Comparison of ENCODE assay signal across 1 cellular context in the genomic region with DNA sequence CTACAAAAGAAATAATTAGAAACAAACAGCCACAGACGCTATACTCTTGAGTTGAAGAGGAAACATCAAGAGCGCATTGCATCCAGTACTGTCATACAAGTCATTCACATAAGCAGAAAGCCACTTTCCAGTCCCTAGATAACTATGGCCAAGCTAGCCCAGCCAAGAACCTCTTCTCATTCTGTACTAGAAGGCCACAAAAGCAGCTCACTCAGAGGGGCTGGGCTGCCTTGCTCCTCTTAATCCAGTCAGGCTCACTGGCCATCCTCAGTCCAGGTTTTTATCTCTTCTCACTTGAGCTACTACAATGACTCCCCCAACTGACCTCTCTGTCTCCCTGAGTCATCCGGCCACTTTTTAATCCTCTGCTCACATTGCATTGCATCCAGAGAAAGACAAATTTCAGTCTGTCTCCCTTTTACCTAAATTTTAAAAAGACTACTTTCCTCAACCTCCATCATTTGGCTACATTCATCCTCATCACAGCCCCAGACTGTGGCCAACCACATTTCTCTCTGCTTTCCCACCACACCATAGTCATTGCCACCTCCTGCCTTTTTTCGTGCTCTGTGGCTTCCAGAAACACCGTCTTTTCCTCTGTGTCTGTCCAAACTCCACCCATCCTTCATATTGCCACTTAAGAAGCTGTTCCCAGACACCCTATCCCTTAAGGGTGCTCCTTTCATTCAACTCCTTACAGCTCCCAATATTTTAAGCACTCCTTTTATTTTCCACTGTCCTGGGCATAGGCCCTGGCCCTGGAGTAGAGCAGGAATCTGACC.
TF ChIP-seq lines count a peak whose summit lies in the region.

No MANE protein-coding gene starts in this region.

TF ChIP-seq in H1, 55 proteins besides CTCF, POLR2A, EP300 and RAD21:
- TF ChIP-seq, protein P1, sequence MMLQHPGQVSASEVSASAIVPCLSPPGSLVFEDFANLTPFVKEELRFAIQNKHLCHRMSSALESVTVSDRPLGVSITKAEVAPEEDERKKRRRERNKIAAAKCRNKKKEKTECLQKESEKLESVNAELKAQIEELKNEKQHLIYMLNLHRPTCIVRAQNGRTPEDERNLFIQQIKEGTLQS (IDR thresholded peaks at IDR 0.05; ENCODE audit: insufficient read depth, low read depth, low read length): no peak
- no peak for TF ChIP-seq RBBP5 (IDR thresholded peaks at IDR 0.05; ENCODE audit: borderline replicate concordance, low read depth, low read length)
- no peak for TF ChIP-seq SIN3A (conservative IDR thresholded peaks at IDR 0.05 in 1 of 2, IDR thresholded peaks at IDR 0.05 in 1 of 2; ENCODE audit: low read depth in 1 of 2, low read length in 2 of 2)
- TF ChIP-seq SIRT6 (IDR thresholded peaks at IDR 0.05; ENCODE audit: low read length): no peak
- TF ChIP-seq POU5F1 (IDR thresholded peaks at IDR 0.05; ENCODE audit: low read depth, low read length): no peak
- no peak for TF ChIP-seq CBX5 (IDR thresholded peaks at IDR 0.05; ENCODE audit: low read depth, low read length)
- TF ChIP-seq GABPA (IDR thresholded peaks at IDR 0.05; ENCODE audit: borderline replicate concordance, insufficient read depth, low read length): no peak
- no peak for TF ChIP-seq TAF7 (optimal IDR thresholded peaks at IDR 0.05; ENCODE audit: borderline replicate concordance, low read depth, low read length)
- no peak for TF ChIP-seq BCL11A (IDR thresholded peaks at IDR 0.05; ENCODE audit: low read depth in 2 of 2, low read length in 2 of 2)
- TF ChIP-seq NRF1 (IDR thresholded peaks at IDR 0.05; ENCODE audit: low read depth, low read length): no peak
- TF ChIP-seq, protein P2, sequence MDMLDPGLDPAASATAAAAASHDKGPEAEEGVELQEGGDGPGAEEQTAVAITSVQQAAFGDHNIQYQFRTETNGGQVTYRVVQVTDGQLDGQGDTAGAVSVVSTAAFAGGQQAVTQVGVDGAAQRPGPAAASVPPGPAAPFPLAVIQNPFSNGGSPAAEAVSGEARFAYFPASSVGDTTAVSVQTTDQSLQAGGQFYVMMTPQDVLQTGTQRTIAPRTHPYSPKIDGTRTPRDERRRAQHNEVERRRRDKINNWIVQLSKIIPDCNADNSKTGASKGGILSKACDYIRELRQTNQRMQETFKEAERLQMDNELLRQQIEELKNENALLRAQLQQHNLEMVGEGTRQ (IDR thresholded peaks at IDR 0.05; ENCODE audit: low read length): no peak
- TF ChIP-seq SUZ12 (IDR thresholded peaks at IDR 0.05; ENCODE audit: low read length): no peak
- TF ChIP-seq POLR2AphosphoS5 (IDR thresholded peaks at IDR 0.05; ENCODE audit: low read depth, low read length): no peak
- TF ChIP-seq KDM5A (IDR thresholded peaks at IDR 0.05; ENCODE audit: low read length): no peak
- TF ChIP-seq, protein P3, sequence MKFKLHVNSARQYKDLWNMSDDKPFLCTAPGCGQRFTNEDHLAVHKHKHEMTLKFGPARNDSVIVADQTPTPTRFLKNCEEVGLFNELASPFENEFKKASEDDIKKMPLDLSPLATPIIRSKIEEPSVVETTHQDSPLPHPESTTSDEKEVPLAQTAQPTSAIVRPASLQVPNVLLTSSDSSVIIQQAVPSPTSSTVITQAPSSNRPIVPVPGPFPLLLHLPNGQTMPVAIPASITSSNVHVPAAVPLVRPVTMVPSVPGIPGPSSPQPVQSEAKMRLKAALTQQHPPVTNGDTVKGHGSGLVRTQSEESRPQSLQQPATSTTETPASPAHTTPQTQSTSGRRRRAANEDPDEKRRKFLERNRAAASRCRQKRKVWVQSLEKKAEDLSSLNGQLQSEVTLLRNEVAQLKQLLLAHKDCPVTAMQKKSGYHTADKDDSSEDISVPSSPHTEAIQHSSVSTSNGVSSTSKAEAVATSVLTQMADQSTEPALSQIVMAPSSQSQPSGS (IDR thresholded peaks at IDR 0.05; ENCODE audit: low read length): no peak
